In genomic region chr17:47889734-47890529, GRCh38 we compare ENCODE assay signal across 8 cellular contexts. TPM values are rescaled to one million over a fixed set of nuclear protein-coding genes. Genes with fewer than 3 reads are reported as not detected.
DNase-seq lines count a peak whose midpoint lies in the region; ATAC-seq and TF ChIP-seq lines count a peak whose summit lies in the region.

No MANE protein-coding gene starts in this region.

- no peak overlapping the region for H3K27ac ChIP-seq in heart left ventricle

- ATAC-seq in heart left ventricle = peak; percentile 74 to 93 (median 92)
- no peak for ATAC-seq in GM19455 (IDR thresholded peaks at IDR 0.05; ENCODE audit: unreplicated experiment)

- no peaks in the 10 kb centered on the region for H3K9me3 ChIP-seq in heart left ventricle

- DNase-seq in SIG-M5 treated with dmso at 0.1 percent for 504 hours (lab: John Stamatoyannopoulos, UW; ENCODE audit: unreplicated experiment) = peak; percentile 83
- no peak for DNase-seq in SIG-M5 (lab: John Stamatoyannopoulos, UW)
- DNase-seq in NCI-H146 (lab: John Stamatoyannopoulos, UW) = peak; percentile 90
- DNase-seq in T follicular helper cell (ENCODE audit: low read depth) = peak; percentile 86
- DNase-seq in activated naive CD8-positive, alpha-beta T cell treated with anti-CD3 and anti-CD28 coated beads, Interleukin-2, amount 50 U/mL, for 16 hours (ENCODE audit: low read depth, low spot score) = peak; percentile 87
- DNase-seq in heart left ventricle = peak; percentile 84 to 92 (median 87)
- DNase-seq in putamen (ENCODE audit: low spot score) = peak; percentile 62

- no peak for TF ChIP-seq POLR2A in heart left ventricle (IDR thresholded peaks at IDR 0.05)

- intact Hi-C loops in heart left ventricle (cut with DNase I) = loop anchor here in 9 of 10 donors (1.0 to 10.0 kb wide), 10 partner anchors 45 to 195 kb away; partner anchors contain the start of genes SCRN2 (in 7 of the 9), PNPO (in 1 of the 9) and TBKBP1 (in 1 of the 9)

- H3K4me3 ChIP-seq in heart left ventricle = no peak overlapping the region

- WGBS in heart left ventricle, 4 donors = 38 to 44% (median 40%) methylated on average over 11 of the region's 11 CpGs

- peak; percentile 89 to 99 (median 96) for TF ChIP-seq CTCF in heart left ventricle (IDR thresholded peaks at IDR 0.05)

- no peaks in the 10 kb centered on the region for H3K27me3 ChIP-seq in heart left ventricle

- no peaks in the 10 kb centered on the region for H3K36me3 ChIP-seq in heart left ventricle

- peaks cover 0 to 16% (median 8%) of the 10 kb centered on the region in 12 donors for H3K4me1 ChIP-seq in heart left ventricle

RNA-seq across cellular contexts. Expression of gene SP2, which starts 6.1 kb away (rescaled TPM):
- 10 to 100 TPM; 11.1 to 21.2 (median 16.7) TPM for total RNA-seq in heart left ventricle
- 10 to 100 TPM in 1 of 2 donors, 1 to 10 TPM in 1; 4.1 to 15.8 TPM for polyA plus RNA-seq in heart left ventricle

RNA-seq across cellular contexts. Expression of gene SP6, which starts 39.0 kb away (rescaled TPM):
- under 1 TPM in 7 of 9 donors, not detected in 2; 0.12 to 0.88 (median 0.32) TPM for total RNA-seq in heart left ventricle
- polyA plus RNA-seq in heart left ventricle = 1 to 10 TPM in 1 of 2 donors, under 1 TPM in 1; 0.19 to 2.5 TPM

RNA-seq across cellular contexts. Expression of gene SCRN2, which starts 48.9 kb away (rescaled TPM):
- 10 to 100 TPM; 29.4 to 42.9 (median 33.9) TPM for total RNA-seq in heart left ventricle
- 10 to 100 TPM; 17.5 to 58.5 TPM for polyA plus RNA-seq in heart left ventricle

RNA-seq across cellular contexts. Expression of gene PNPO, which starts 51.4 kb away (rescaled TPM):
- total RNA-seq in heart left ventricle = 10 to 100 TPM; 24.2 to 45.0 (median 36.1) TPM
- 10 to 100 TPM; 12.6 to 16.1 TPM for polyA plus RNA-seq in heart left ventricle

RNA-seq across cellular contexts. Expression of gene LRRC46, which starts 58.5 kb away (rescaled TPM):
- total RNA-seq in heart left ventricle = under 1 TPM in 7 of 9 donors, not detected in 2; 0.22 to 0.44 (median 0.35) TPM
- under 1 TPM; 0.17 to 0.23 TPM for polyA plus RNA-seq in heart left ventricle
